Comparison of ENCODE assay signal across 12 cellular contexts in genomic region chr1:153613406-153613805, GRCh38. TPM values are rescaled to one million over a fixed set of nuclear protein-coding genes. Genes with fewer than 3 reads are reported as not detected.
DNase-seq lines count a peak whose midpoint lies in the region; ATAC-seq and TF ChIP-seq lines count a peak whose summit lies in the region.
"Had no signal": no experiment of that assay in that cellular context is flagged by ENCODE, and none has a peak within 500 bp of the region (broad histone marks: within the 10 kb centered on the region; RNA-seq: fewer than 3 reads in every experiment).

No MANE protein-coding gene starts in this region.

- H3K4me3 ChIP-seq in HUES6 (ENCODE audit: low read depth, low read length) (peak overlapping the region; percentile 44; the same call in 1 of the 2 replicates), coronary artery (peak overlapping the region; percentile 86), mesenchymal stem cell (ENCODE audit: insufficient read depth in 1 of 2, low read depth in 1 of 2, low read length in 2 of 2) (peak overlapping the region; percentile 10 to 98), stomach smooth muscle (ENCODE audit: low read length in 2 of 2) (peak overlapping the region; percentile 80 to 91)

- H3K27me3 Mint-ChIP-seq in immature natural killer cell (ENCODE audit: low read depth in 3 of 3), result peaks cover 0 to 5% (median 4%) of the 10 kb centered on the region in 3 donors

- DNase-seq in coronary artery (ENCODE audit: low spot score) (no peak), mesenchymal stem cell (no peak), immature natural killer cell (no peak)
- DNase-seq in stimulated activated CD4-positive, alpha-beta T cell treated with anti-CD3 and anti-CD28 coated beads, Interleukin-4, amount 100 ng/mL, for 1 hour, result no peak
- DNase-seq: activated CD8-positive, alpha-beta memory T cell treated with anti-CD3 and anti-CD28 coated beads, Interleukin-2, amount 50 U/mL, for 48 hours; NCI-H146; T-helper 9 cell had no signal

- no peak overlapping the region for H4K8ac ChIP-seq in mesenchymal stem cell (ENCODE audit: low read length)

- no peaks in the 10 kb centered on the region for H3K36me3 ChIP-seq in HUES6 (ENCODE audit: control insufficient read depth, insufficient read depth, low read length)
- peaks cover 6 to 12% of the 10 kb centered on the region in 2 experiments for H3K36me3 ChIP-seq in mesenchymal stem cell (ENCODE audit: control insufficient read depth in 1 of 2, insufficient read depth in 2 of 2, low read depth in 1 of 2, low read length in 2 of 2)
- no peaks in the 10 kb centered on the region for H3K36me3 ChIP-seq in stomach smooth muscle (ENCODE audit: control insufficient read depth in 2 of 2, insufficient read depth in 2 of 2, low read length in 2 of 2)

- H3K4me1 ChIP-seq in HUES6 (ENCODE audit: control insufficient read depth, insufficient read depth, low read length) (peaks cover 54% of the 10 kb centered on the region), mesenchymal stem cell (ENCODE audit: control insufficient read depth, insufficient read depth, low read depth, low read length) (peaks cover 45% of the 10 kb centered on the region), stomach smooth muscle (ENCODE audit: control insufficient read depth, insufficient read depth, low read length) (peaks cover 63% of the 10 kb centered on the region)

- no peak overlapping the region for H3K4ac ChIP-seq in mesenchymal stem cell (ENCODE audit: low read depth in 1 of 2, low read length in 2 of 2)

- ATAC-seq in GM18861 (IDR thresholded peaks at IDR 0.05; ENCODE audit: unreplicated experiment), result no peak
- ATAC-seq in GM21723 (IDR thresholded peaks at IDR 0.05; ENCODE audit: unreplicated experiment), result no peak

- H3K4me1 Mint-ChIP-seq in immature natural killer cell, result peaks cover 0 to 3% of the 10 kb centered on the region in 2 donors

- H3K4me2 ChIP-seq in mesenchymal stem cell (ENCODE audit: low read length, poor library complexity, severe bottlenecking), result peak overlapping the region; percentile 61

- H2BK120ac ChIP-seq in mesenchymal stem cell (ENCODE audit: low read depth, low read length), result peak overlapping the region; percentile 81

- WGBS in mesenchymal stem cell, result 89% methylated on average over 5 of the region's 5 CpGs

- H2BK15ac ChIP-seq in mesenchymal stem cell (ENCODE audit: low read depth, poor library complexity, severe bottlenecking), result peak overlapping the region; percentile 62

- no peak overlapping the region for H3K9ac ChIP-seq in HUES6 (ENCODE audit: low read length)
- H3K9ac ChIP-seq in mesenchymal stem cell (ENCODE audit: low read length), result peak overlapping the region; percentile 98
- H3K9ac ChIP-seq in stomach smooth muscle (ENCODE audit: low read length in 2 of 2), result peak overlapping the region; percentile 86 to 95

- no peak for TF ChIP-seq CTCF in coronary artery (IDR thresholded peaks at IDR 0.05)

- H3K27ac ChIP-seq in HUES6 (ENCODE audit: low read depth, low read length) (no peak overlapping the region), coronary artery (peak overlapping the region; percentile 94 to 97), mesenchymal stem cell (ENCODE audit: low read length, poor library complexity, severe bottlenecking) (peak overlapping the region; percentile 95), stomach smooth muscle (ENCODE audit: low read length) (peak overlapping the region; percentile 79)

- peak overlapping the region in 1 of 2 experiments; percentile 47 for H2BK12ac ChIP-seq in mesenchymal stem cell (ENCODE audit: low read length in 2 of 2)

- H3K9me3 ChIP-seq in HUES6 (ENCODE audit: control insufficient read depth, insufficient read depth, low read depth, low read length) (no peaks in the 10 kb centered on the region), mesenchymal stem cell (ENCODE audit: control insufficient read depth, low read length) (no peaks in the 10 kb centered on the region), stomach smooth muscle (ENCODE audit: control insufficient read depth in 2 of 2, low read length in 2 of 2) (no peaks in the 10 kb centered on the region)

- H2BK5ac ChIP-seq in mesenchymal stem cell (ENCODE audit: low read depth, low read length, poor library complexity, severe bottlenecking), result peak overlapping the region; percentile 93

- H3K27me3 ChIP-seq in HUES6 (ENCODE audit: control insufficient read depth, insufficient read depth, low read length) (no peaks in the 10 kb centered on the region; the same call in 1 of the 2 replicates), mesenchymal stem cell (ENCODE audit: control insufficient read depth in 1 of 2, insufficient read depth in 1 of 2, low read length in 2 of 2) (no peaks in the 10 kb centered on the region), stomach smooth muscle (ENCODE audit: control insufficient read depth in 1 of 2, insufficient read depth in 2 of 2, low read length in 2 of 2) (no peaks in the 10 kb centered on the region)

- no peaks in the 10 kb centered on the region for H3K36me3 Mint-ChIP-seq in immature natural killer cell

- no peaks in the 10 kb centered on the region for H3K9me3 Mint-ChIP-seq in immature natural killer cell

- H3K27ac Mint-ChIP-seq in immature natural killer cell, result no peak overlapping the region

- peak overlapping the region; percentile 96 for H2AK5ac ChIP-seq in mesenchymal stem cell (ENCODE audit: low read length, severe bottlenecking)

- no peak overlapping the region for H3K23ac ChIP-seq in mesenchymal stem cell (ENCODE audit: low read length in 2 of 2)

- H3K4me3 Mint-ChIP-seq in immature natural killer cell, result no peak overlapping the region

- H2AFZ ChIP-seq in mesenchymal stem cell (ENCODE audit: low read depth, low read length), result no peak overlapping the region

- H3K18ac ChIP-seq in mesenchymal stem cell (ENCODE audit: low read depth in 1 of 2, low read length in 2 of 2), result peak overlapping the region in 1 of 2 experiments; percentile 42

- peak overlapping the region; percentile 23 for H4K91ac ChIP-seq in mesenchymal stem cell (ENCODE audit: low read length)

- no peaks in the 10 kb centered on the region for H3K79me1 ChIP-seq in mesenchymal stem cell (replicated peaks; ENCODE audit: low read length, poor library complexity, severe bottlenecking)

- H3K14ac ChIP-seq in mesenchymal stem cell (ENCODE audit: low read length in 2 of 2), result no peak overlapping the region

RNA-seq across cellular contexts. Expression of gene S100A16, which starts 0.5 kb away (rescaled TPM):
- polyA plus RNA-seq in mesenchymal stem cell (2013, experiment 1 of 2), result 123 TPM
- 128 TPM for polyA plus RNA-seq in mesenchymal stem cell (2013, experiment 2 of 2)
- polyA plus RNA-seq in immature natural killer cell, result not detected

RNA-seq across cellular contexts. Expression of gene S100A14, which starts 2.7 kb away (rescaled TPM):
- polyA plus RNA-seq in mesenchymal stem cell (2013, experiment 1 of 2), result 0.07 TPM
- not detected for polyA plus RNA-seq in mesenchymal stem cell (2013, experiment 2 of 2)
- polyA plus RNA-seq in immature natural killer cell, result not detected

RNA-seq across cellular contexts. Expression of gene S100A13, which starts 13.9 kb away (rescaled TPM):
- polyA plus RNA-seq in mesenchymal stem cell (2013, experiment 1 of 2), result 420 TPM
- polyA plus RNA-seq in mesenchymal stem cell (2013, experiment 2 of 2), result 417 TPM
- polyA plus RNA-seq in immature natural killer cell, result 1 to 10 TPM; 1.5 to 9.7 (median 3.7) TPM

RNA-seq across cellular contexts. Expression of gene S100A1, which starts 14.8 kb away (rescaled TPM):
- polyA plus RNA-seq in mesenchymal stem cell (2013, experiment 1 of 2), result 0.29 TPM
- polyA plus RNA-seq in mesenchymal stem cell (2013, experiment 2 of 2), result 0.25 TPM
- not detected for polyA plus RNA-seq in immature natural killer cell
- polyA plus RNA-seq: endothelial cell of umbilical vein had no signal

RNA-seq across cellular contexts. Expression of gene CHTOP, which starts 20.5 kb away (rescaled TPM):
- polyA plus RNA-seq in mesenchymal stem cell (2013, experiment 1 of 2), result 33.6 TPM
- polyA plus RNA-seq in mesenchymal stem cell (2013, experiment 2 of 2), result 34.1 TPM
- 10 to 100 TPM; 37.5 to 70.8 (median 63.1) TPM for polyA plus RNA-seq in immature natural killer cell
